In the genomic region with DNA sequence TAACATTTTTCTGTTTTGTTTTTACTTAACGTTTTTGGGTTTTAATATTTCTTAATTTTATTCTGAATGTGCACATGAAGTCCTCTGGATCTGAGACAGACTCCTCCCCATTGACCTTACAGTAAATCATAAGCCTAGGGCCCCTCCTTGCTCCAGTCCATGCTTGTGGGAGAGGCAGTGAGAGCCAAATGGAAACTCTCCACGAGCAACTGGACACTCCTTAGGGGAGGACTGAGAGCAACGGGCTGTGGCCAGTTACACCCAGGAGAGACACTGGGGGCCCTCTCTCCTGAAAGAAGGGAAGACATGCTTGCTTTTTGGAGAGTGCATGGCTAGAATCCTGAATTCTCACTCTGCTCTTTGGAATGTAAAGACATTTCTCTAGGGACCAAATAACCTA, we compare ENCODE assay signal across 14 cellular contexts. TPM values are rescaled to one million over a fixed set of nuclear protein-coding genes. Genes with fewer than 3 reads are reported as not detected.
DNase-seq lines count a peak whose midpoint lies in the region; ATAC-seq and TF ChIP-seq lines count a peak whose summit lies in the region.
"Had no signal": no experiment of that assay in that cellular context is flagged by ENCODE, and none has a peak within 500 bp of the region (broad histone marks: within the 10 kb centered on the region; RNA-seq: fewer than 3 reads in every experiment).

No MANE protein-coding gene starts in this region.

- H3K4me1 ChIP-seq in adrenal gland (replicated peaks in 1 of 2), result peaks cover 11 to 18% of the 10 kb centered on the region in 2 donors
- H3K4me1 ChIP-seq: body of pancreas had no signal

- TF ChIP-seq CTCF in adrenal gland (IDR thresholded peaks at IDR 0.05) (no peak), omental fat pad (IDR thresholded peaks at IDR 0.05) (no peak), coronary artery (IDR thresholded peaks at IDR 0.05) (no peak)

- H3K4me3 Mint-ChIP-seq in activated T-cell treated with anti-CD3 and anti-CD28 coated beads, Interleukin-2, amount 50 U/mL, for 24 hours, result no peak overlapping the region
- H3K4me3 Mint-ChIP-seq: H9; natural killer cell treated with Interleukin-12 subunit alpha and Interleukin-12 subunit beta and Interleukin-15 and Interleukin-18, amount 100 ng/mL, for 72 hours had no signal

- TF ChIP-seq POLR2A in adrenal gland (IDR thresholded peaks at IDR 0.05), result no peak

- H3K27ac ChIP-seq in adrenal gland (peak overlapping the region in 1 of 5 donors; percentile 13), coronary artery (no peak overlapping the region)
- H3K27ac ChIP-seq: body of pancreas had no signal

- H3K4me3 ChIP-seq in adrenal gland (no peak overlapping the region), coronary artery (no peak overlapping the region)
- H3K4me3 ChIP-seq: body of pancreas had no signal

- H3K4me1 Mint-ChIP-seq in activated T-cell treated with anti-CD3 and anti-CD28 coated beads, Interleukin-2, amount 50 U/mL, for 24 hours (ENCODE audit: low read depth), result no peaks in the 10 kb centered on the region

- DNase-seq in ACHN (peak; percentile 18), adrenal gland (peak in 6 of 7 donors; percentile 48 to 80 (median 63)), cardiac septum (ENCODE audit: low spot score) (peak; percentile 50), omental fat pad (ENCODE audit: low spot score) (no peak), coronary artery (ENCODE audit: low spot score) (no peak), NCI-H128 (lab: John Stamatoyannopoulos, UW; ENCODE audit: unreplicated experiment) (no peak)
- no peak for DNase-seq in activated T-cell treated with anti-CD3 and anti-CD28 coated beads, Interleukin-2, amount 50 U/mL, for 24 hours
- no peak for DNase-seq in stimulated activated CD4-positive, alpha-beta T cell treated with anti-CD3 and anti-CD28 coated beads, Interleukin-12 subunit alpha, Interleukin-12 subunit beta, amount 100 ng/mL, for 4 hours
- DNase-seq: H9, NCI-H1694, SK-N-SH had no signal

- no peaks in the 10 kb centered on the region for H3K9me3 Mint-ChIP-seq in activated T-cell treated with anti-CD3 and anti-CD28 coated beads, Interleukin-2, amount 50 U/mL, for 24 hours
- H3K9me3 Mint-ChIP-seq: natural killer cell treated with Interleukin-12 subunit alpha and Interleukin-12 subunit beta and Interleukin-15 and Interleukin-18, amount 100 ng/mL, for 72 hours had no signal

- no peaks in the 10 kb centered on the region for H3K36me3 ChIP-seq in adrenal gland (replicated peaks in 1 of 2)

- 11 to 28% (median 22%) methylated on average over 2 to 3 of the region's 3 CpGs for WGBS in adrenal gland, 4 donors

- H3K27ac Mint-ChIP-seq in activated T-cell treated with anti-CD3 and anti-CD28 coated beads, Interleukin-2, amount 50 U/mL, for 24 hours, result no peak overlapping the region
- H3K27ac Mint-ChIP-seq: natural killer cell treated with Interleukin-12 subunit alpha and Interleukin-12 subunit beta and Interleukin-15 and Interleukin-18, amount 100 ng/mL, for 72 hours had no signal

- in situ Hi-C loops in ACHN (cut with HindIII; ENCODE audit: low pct_ligation_motif_present, low pct_unique_long_range_greater_than_20kb, low sequenced_read_pairs), result no loop called here

- intact Hi-C loops in adrenal gland (cut with DNase I), result no loop called here
- intact Hi-C loops in cardiac septum (cut with DNase I), result no loop called here

- H3K27me3 ChIP-seq in adrenal gland, result no peaks in the 10 kb centered on the region
- H3K27me3 ChIP-seq: body of pancreas had no signal

- no peaks in the 10 kb centered on the region for H3K27me3 Mint-ChIP-seq in activated T-cell treated with anti-CD3 and anti-CD28 coated beads, Interleukin-2, amount 50 U/mL, for 24 hours

- ATAC-seq in omental fat pad (ENCODE audit: low FRiP score), result peak; percentile 63
- ATAC-seq: activated CD4-positive, CD25-positive, alpha-beta regulatory T cell treated with anti-CD3 and anti-CD28 coated beads, Interleukin-2, amount 50 U/mL, for 24 hours; body of pancreas; natural killer cell treated with Interleukin-12 subunit alpha and Interleukin-12 subunit beta and Interleukin-15 and Interleukin-18, amount 100 ng/mL, for 72 hours had no signal

- no peaks in the 10 kb centered on the region for H3K9me3 ChIP-seq in adrenal gland (replicated peaks in 1 of 3)
- H3K9me3 ChIP-seq: body of pancreas had no signal

- no peaks in the 10 kb centered on the region for H3K36me3 Mint-ChIP-seq in activated T-cell treated with anti-CD3 and anti-CD28 coated beads, Interleukin-2, amount 50 U/mL, for 24 hours (ENCODE audit: low read depth)
- H3K36me3 Mint-ChIP-seq: natural killer cell treated with Interleukin-12 subunit alpha and Interleukin-12 subunit beta and Interleukin-15 and Interleukin-18, amount 100 ng/mL, for 72 hours had no signal

RNA-seq across cellular contexts. Expression of a gene that starts 48.9 kb away (rescaled TPM):
- total RNA-seq in adrenal gland (100 to 1,000 TPM in 7 of 8 donors, 10 to 100 TPM in 1; 84.0 to 207 (median 134) TPM), cardiac septum (14.0 TPM), omental fat pad (10 to 100 TPM; 64.2 to 78.5 (median 73.2) TPM)
- polyA plus RNA-seq in adrenal gland, result 100 to 1,000 TPM in 1 of 3 donors, 10 to 100 TPM in 2; 80.3 to 113 (median 97.5) TPM

Comparison
In these comparisons a context has a peak if more than half of its experiments do, and no peak if none do; other contexts are left out.
1. DNase-seq: peak in ACHN (single experiment), adrenal gland (6 of 7) and cardiac septum (single experiment); none in omental fat pad (single experiment), coronary artery (single experiment), activated T-cell treated with anti-CD3 and anti-CD28 coated beads, Interleukin-2, amount 50 U/mL, for 24 hours (single experiment), stimulated activated CD4-positive, alpha-beta T cell treated with anti-CD3 and anti-CD28 coated beads, Interleukin-12 subunit alpha, Interleukin-12 subunit beta, amount 100 ng/mL, for 4 hours (single experiment) and NCI-H128 (single experiment).